ENCODE assay signal across 9 cellular contexts in genomic region chr21:35697321-35697808, GRCh38.
DNase-seq lines count a peak whose midpoint lies in the region; ATAC-seq and TF ChIP-seq lines count a peak whose summit lies in the region.
"Had no signal": no experiment of that assay in that cellular context is flagged by ENCODE, and none has a peak within 500 bp of the region (broad histone marks: within the 10 kb centered on the region; RNA-seq: fewer than 3 reads in every experiment).

No MANE protein-coding gene starts in this region.

- ATAC-seq in gastroesophageal sphincter (peak; percentile 34), gastrocnemius medialis (no peak), T-helper 17 cell (no peak), GM18867 (IDR thresholded peaks at IDR 0.05; ENCODE audit: unreplicated experiment) (no peak), GM21447 (IDR thresholded peaks at IDR 0.05; ENCODE audit: unreplicated experiment) (no peak)

- WGBS in gastroesophageal sphincter (ENCODE audit: low coverage in 1 of 2), 2 donors, result 0% methylated on average over 1 to 2 of the region's 3 CpGs

- peaks cover 0 to 16% (median 5%) of the 10 kb centered on the region in 3 donors for H3K4me1 ChIP-seq in gastroesophageal sphincter
- peaks cover 0 to 6% of the 10 kb centered on the region in 2 donors for H3K4me1 ChIP-seq in gastrocnemius medialis

- intact Hi-C loops in gastrocnemius medialis (cut with DNase I; ENCODE audit: low total_unique reads), result no loop called here

- DNase-seq in KG1 (lab: John Stamatoyannopoulos, UW), result peak; percentile 46
- DNase-seq in NCI-H774 (lab: John Stamatoyannopoulos, UW), result peak; percentile 86
- peak; percentile 30 to 42 for DNase-seq in gastrocnemius medialis
- DNase-seq in T-helper 17 cell, result no peak

- H3K27me3 ChIP-seq in gastroesophageal sphincter (peaks cover 20% of the 10 kb centered on the region), gastrocnemius medialis (no peaks in the 10 kb centered on the region)

- no peak for TF ChIP-seq POLR2A in gastroesophageal sphincter (IDR thresholded peaks at IDR 0.05)
- TF ChIP-seq POLR2A in gastrocnemius medialis (IDR thresholded peaks at IDR 0.05), result no peak

- H3K9me3 ChIP-seq in gastroesophageal sphincter (no peaks in the 10 kb centered on the region), gastrocnemius medialis (no peaks in the 10 kb centered on the region), T-helper 17 cell (ENCODE audit: control insufficient read depth, low read length, poor library complexity, severe bottlenecking) (peaks cover 2% of the 10 kb centered on the region)
- H3K9me3 ChIP-seq: neutrophil had no signal

- H3K4me3 Mint-ChIP-seq in T-helper 17 cell, result no peak overlapping the region
- H3K4me3 Mint-ChIP-seq: dendritic cell treated with granulocyte-macrophage colony-stimulating factor and Interleukin-4, amounts not matched to agents 40 ng/mL and 50 ng/mL, for 4 days had no signal

- H3K4me3 ChIP-seq in gastroesophageal sphincter, result no peak overlapping the region
- no peak overlapping the region for H3K4me3 ChIP-seq in gastrocnemius medialis

- no peak overlapping the region for H3K27ac ChIP-seq in gastroesophageal sphincter
- no peak overlapping the region for H3K27ac ChIP-seq in gastrocnemius medialis
- H3K27ac ChIP-seq: neutrophil had no signal

- no peak for TF ChIP-seq CTCF in gastroesophageal sphincter (IDR thresholded peaks at IDR 0.05)
- no peak for TF ChIP-seq CTCF in gastrocnemius medialis (IDR thresholded peaks at IDR 0.05 in 4 of 5, conservative IDR thresholded peaks at IDR 0.05 in 1 of 5)

- TF ChIP-seq EP300 in gastroesophageal sphincter (IDR thresholded peaks at IDR 0.05), result no peak

- peaks cover 36% of the 10 kb centered on the region for H3K27me3 Mint-ChIP-seq in T-helper 17 cell

- no peak overlapping the region for H3K27ac Mint-ChIP-seq in T-helper 17 cell
- H3K27ac Mint-ChIP-seq: dendritic cell treated with granulocyte-macrophage colony-stimulating factor and Interleukin-4, amounts not matched to agents 40 ng/mL and 50 ng/mL, for 4 days had no signal

- in situ Hi-C loops in gastrocnemius medialis (cut with MboI; ENCODE audit: low sequenced_read_pairs in 4 of 4), result loop anchor here in 1 of 4 donors (25.0 kb wide), 1 partner anchor 90 kb away; no protein-coding TSS in a partner anchor

- peaks cover 2% of the 10 kb centered on the region for H3K4me1 Mint-ChIP-seq in T-helper 17 cell

- H3K36me3 Mint-ChIP-seq in T-helper 17 cell (ENCODE audit: low read depth), result peaks cover 2% of the 10 kb centered on the region

- H3K36me3 ChIP-seq in gastroesophageal sphincter (no peaks in the 10 kb centered on the region), gastrocnemius medialis (no peaks in the 10 kb centered on the region)
- H3K36me3 ChIP-seq: neutrophil had no signal

Comparison
In these comparisons a context has a peak if more than half of its experiments do, and no peak if none do; other contexts are left out.
1. DNase-seq: peak in KG1 (single experiment), NCI-H774 (single experiment) and gastrocnemius medialis (2 of 2); none in T-helper 17 cell (0 of 3).